20 cellular contexts compared by ENCODE assay signal in the genomic region with DNA sequence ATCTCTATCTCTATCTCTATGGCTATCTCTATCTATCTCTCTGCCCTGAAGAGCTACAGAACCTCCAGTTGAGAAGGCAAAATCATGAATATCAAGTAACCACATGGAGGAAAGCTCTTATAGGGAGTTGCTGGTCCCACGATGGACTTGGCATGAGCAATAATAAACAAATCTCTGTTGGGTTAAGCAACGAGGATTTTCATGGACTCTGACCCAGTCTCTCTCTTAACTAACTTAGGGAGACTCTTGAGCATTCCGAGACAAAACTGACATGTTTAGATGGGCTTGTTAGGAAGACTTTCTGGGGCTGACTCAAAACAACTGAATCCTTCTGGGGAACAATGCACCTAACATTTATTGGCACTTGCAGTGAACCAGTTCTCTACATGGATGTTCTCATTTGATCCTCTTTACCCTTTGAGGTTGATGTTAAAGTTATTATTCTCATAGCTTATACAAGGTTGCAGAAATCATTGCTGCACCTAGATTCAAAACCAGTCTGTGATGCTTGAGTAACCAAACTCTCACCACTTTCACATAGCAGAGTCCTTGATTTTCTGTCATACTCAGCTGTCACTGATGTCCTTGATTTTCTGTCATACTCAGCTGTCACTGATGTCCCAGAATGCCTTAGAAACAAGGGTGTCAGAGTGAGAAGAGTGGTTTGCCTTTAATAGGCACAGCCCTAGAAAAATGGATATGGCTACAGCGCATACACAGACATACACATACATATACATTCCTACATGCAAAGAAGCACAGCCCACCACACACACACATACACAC.
"Had no signal": no experiment of that assay in that cellular context is flagged by ENCODE, and none has a peak within 500 bp of the region (broad histone marks: within the 10 kb centered on the region; RNA-seq: fewer than 3 reads in every experiment).

No MANE protein-coding gene starts in this region.

- ATAC-seq: foreskin keratinocyte, gastroesophageal sphincter, heart left ventricle, left cardiac atrium, lower lobe of right lung, mucosa of descending colon had no signal

- H3K27me3 ChIP-seq: esophagus muscularis mucosa, foreskin keratinocyte, heart left ventricle had no signal

- FAIRE-seq: colon, endothelial cell of umbilical vein, frontal cortex, islet of Langerhans, keratinocyte had no signal

- H3K4me1 ChIP-seq: esophagus muscularis mucosa, foreskin keratinocyte, gastroesophageal sphincter, lower lobe of right lung had no signal

- H3K36me3 ChIP-seq: esophagus muscularis mucosa, gastroesophageal sphincter, heart left ventricle, left ventricle myocardium inferior, lower lobe of right lung had no signal

- H3K9me3 ChIP-seq: esophagus muscularis mucosa, gastroesophageal sphincter, heart left ventricle, left ventricle myocardium inferior, lower lobe of right lung, mucosa of descending colon had no signal

- DNase-seq: dermis blood vessel endothelial cell; dorsolateral prefrontal cortex; effector CD4-positive, alpha-beta T cell; effector memory CD4-positive, alpha-beta T cell; foreskin keratinocyte; heart left ventricle; hippocampal formation; left cardiac atrium; left ventricle myocardium inferior; lower lobe of right lung; mesenchymal stem cell; mucosa of descending colon had no signal

- H3K4me3 ChIP-seq: coronary artery, dorsolateral prefrontal cortex, esophagus muscularis mucosa, gastroesophageal sphincter, heart left ventricle, left ventricle myocardium inferior, lower lobe of right lung, mucosa of descending colon had no signal

- H3K27ac ChIP-seq: coronary artery, dorsolateral prefrontal cortex, esophagus muscularis mucosa, foreskin keratinocyte, gastroesophageal sphincter, heart left ventricle, left ventricle myocardium inferior, lower lobe of right lung had no signal
